ENCODE assay signal across 2 cellular contexts in genomic region chr3:5585085-5585484, GRCh38.
A peak's percentile ranks its signal among the peaks of the same experiment; 100 is the strongest.
TF ChIP-seq lines count a peak whose summit lies in the region.

No MANE protein-coding gene starts in this region.

TF ChIP-seq in HepG2, 621 proteins besides CTCF, POLR2A, EP300 and RAD21:
- TF ChIP-seq ZNF276 (CRISPR knock-in tag; IDR thresholded peaks at IDR 0.05; ENCODE audit: low read depth) (no peak), NCOA5 (CRISPR knock-in tag; IDR thresholded peaks at IDR 0.05) (no peak), ZNF749 (CRISPR knock-in tag; IDR thresholded peaks at IDR 0.05; ENCODE audit: borderline replicate concordance) (no peak), MNT (IDR thresholded peaks at IDR 0.05) (peak; percentile 91), HNF4G (IDR thresholded peaks at IDR 0.05; ENCODE audit: borderline replicate concordance, low read depth, low read length) (no peak), HNF4G (CRISPR knock-in tag; IDR thresholded peaks at IDR 0.05; ENCODE audit: borderline replicate concordance, low read depth) (no peak)

TF ChIP-seq in K562, 482 proteins besides CTCF, POLR2A, EP300 and RAD21 (continued from another document):
- peak; percentile 45 for TF ChIP-seq MGA (IDR thresholded peaks at IDR 0.05)
TF ChIP-seq in K562: peak in this region for 1.
